17 cellular contexts compared by ENCODE assay signal in the genomic region with DNA sequence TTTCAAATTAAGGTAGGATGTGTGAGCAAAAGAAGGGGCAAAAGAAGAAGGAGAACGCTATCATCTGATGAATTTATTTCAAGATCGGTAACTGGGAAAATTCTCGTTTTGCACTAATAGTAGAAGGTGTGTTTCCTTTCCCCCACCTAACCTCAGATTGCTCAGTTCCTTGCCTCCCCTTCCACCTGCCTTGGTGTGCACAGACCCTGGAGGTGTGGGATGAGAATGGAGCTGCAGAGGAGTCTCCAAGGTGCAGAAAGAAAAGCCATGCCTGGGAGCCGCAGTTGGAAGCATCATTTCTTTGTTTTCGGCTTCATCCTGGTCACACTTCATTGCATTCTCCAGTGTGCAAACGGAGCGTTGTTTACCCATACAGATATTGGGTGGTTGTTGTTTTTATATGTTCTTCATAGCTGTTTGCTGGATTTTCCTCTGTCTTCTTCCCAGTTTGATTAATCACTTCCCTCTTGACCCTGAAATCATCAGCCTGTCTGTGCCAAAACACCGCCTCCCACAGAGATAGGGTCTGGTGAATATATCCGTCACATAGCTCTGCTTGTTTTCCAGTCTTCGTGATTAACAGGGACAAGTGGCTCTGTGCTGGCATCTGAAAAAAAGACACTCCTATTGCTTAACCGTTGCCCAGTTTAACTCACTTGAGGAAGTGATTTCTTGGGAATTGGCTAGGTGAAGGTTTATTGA. TPM values are rescaled to one million over a fixed set of nuclear protein-coding genes. Genes with fewer than 3 reads are reported as not detected.
A peak's percentile ranks its signal among the peaks of the same experiment; 100 is the strongest.
DNase-seq lines count a peak whose midpoint lies in the region; ATAC-seq, FAIRE-seq and TF ChIP-seq lines count a peak whose summit lies in the region.
"Had no signal": no experiment of that assay in that cellular context is flagged by ENCODE, and none has a peak within 500 bp of the region (broad histone marks: within the 10 kb centered on the region; RNA-seq: fewer than 3 reads in every experiment).

No MANE protein-coding gene starts in this region.

- peak; percentile 4 to 69 for DNase-seq in A549 (ENCODE audit: low read depth in 1 of 2, low spot score in 1 of 2)
- DNase-seq in HK-2 (ENCODE audit: unreplicated experiment), result peak; percentile 26
- peak in 1 of 3 donors; percentile 65 for DNase-seq in mucosa of descending colon
- no peak for DNase-seq in GM10248 (ENCODE audit: extremely low spot score)
- no peak for DNase-seq in activated naive CD4-positive, alpha-beta T cell treated with Interleukin-2 at 50 U/mL for 16 hours
- no peak for DNase-seq in stimulated activated CD4-positive, alpha-beta T cell treated with anti-CD3 and anti-CD28 coated beads, Interleukin-4, amount 100 ng/mL, for 1 hour
- DNase-seq in activated gamma-delta T cell treated with Interleukin-2 at 50 U/mL for 16 hours, result no peak
- DNase-seq: activated CD4-positive, CD25-positive, alpha-beta regulatory T cell treated with anti-CD3 and anti-CD28 coated beads, Interleukin-2, amount 50 U/mL, for 72 hours; activated naive CD8-positive, alpha-beta T cell treated with anti-CD3 and anti-CD28 coated beads for 36 hours; DMS 273 treated with DMSO at 0.1 percent for 48 hours; NCI-H1048; NCI-H526 treated with DMSO at 0.1 percent for 48 hours; retina; stimulated activated naive CD8-positive, alpha-beta T cell treated with anti-CD3 and anti-CD28 coated beads, Interleukin-15, Interleukin-2, amounts not matched to agents 100 U/mL and 50 U/mL, for 24 hours had no signal

- TF ChIP-seq POLR2A in A549 (IDR thresholded peaks at IDR 0.05; ENCODE audit: low read length), result no peak

- 30% methylated on average over 11 of the region's 11 CpGs for WGBS in A549 (ENCODE audit: missing lambda C conversion rate)

- no peak for FAIRE-seq in A549 (lab: Jason Lieb, UNC)
- FAIRE-seq: endometrium had no signal

- no peaks in the 10 kb centered on the region for H3K36me3 ChIP-seq in mucosa of descending colon (ENCODE audit: low read depth)

- no peak for TF ChIP-seq EP300 in A549 (IDR thresholded peaks at IDR 0.05)

- TF ChIP-seq CTCF in A549 (IDR thresholded peaks at IDR 0.05) (no peak), VCaP (conservative IDR thresholded peaks at IDR 0.05) (no peak), mucosa of descending colon (IDR thresholded peaks at IDR 0.05) (no peak), GM10248 (IDR thresholded peaks at IDR 0.05; ENCODE audit: control extremely low read depth, extremely low read depth, low read depth, missing control alignments) (no peak)

- H3K4me3 ChIP-seq in A549 (no peak overlapping the region), mucosa of descending colon (no peak overlapping the region)
- H3K4me3 ChIP-seq: GM23248 had no signal

- no peak for TF ChIP-seq RAD21 in A549 (conservative IDR thresholded peaks at IDR 0.05 in 1 of 2, IDR thresholded peaks at IDR 0.05 in 1 of 2)

- CTCF ChIA-PET in A549 (lab: Yijun Ruan, JAX) (no interaction called here), GM10248 (lab: Yijun Ruan, JAX) (no interaction called here)

- POLR2A ChIA-PET in A549 (lab: Yijun Ruan, JAX) (no interaction called here), GM10248 (lab: Yijun Ruan, JAX) (no interaction called here)

- H3K4me2 ChIP-seq in A549, result peak overlapping the region; percentile 64

- peaks cover 77% of the 10 kb centered on the region for H3K4me1 ChIP-seq in A549
- H3K4me1 ChIP-seq in mucosa of descending colon (ENCODE audit: low read depth), result peaks cover 75% of the 10 kb centered on the region

- peak; percentile 35 to 61; a peak in 3 of 6 replicates for ATAC-seq in A549
- peak; percentile 69 for ATAC-seq in mucosa of descending colon
- ATAC-seq: stimulated activated naive CD8-positive, alpha-beta T cell treated with anti-CD3 and anti-CD28 coated beads, Interleukin-15, Interleukin-2, amounts not matched to agents 100 U/mL and 50 U/mL, for 24 hours had no signal

- H3K27ac ChIP-seq in A549 (peak overlapping the region; percentile 57 to 65), VCaP (peak overlapping the region; percentile 55)
- H3K27ac ChIP-seq: GM23248 had no signal

- H3K9me3 ChIP-seq in A549, result no peaks in the 10 kb centered on the region
- H3K9me3 ChIP-seq in mucosa of descending colon, result no peaks in the 10 kb centered on the region

- intact Hi-C loops in mucosa of descending colon (cut with DNase I, micrococcal nuclease), result no loop called here

TF ChIP-seq in A549, 52 proteins besides CTCF, POLR2A, EP300 and RAD21:
- TF ChIP-seq SMC3 (IDR thresholded peaks at IDR 0.05), result no peak
- TF ChIP-seq GATA3 (IDR thresholded peaks at IDR 0.05; ENCODE audit: borderline replicate concordance), result peak; percentile 56
- TF ChIP-seq, protein P1, sequence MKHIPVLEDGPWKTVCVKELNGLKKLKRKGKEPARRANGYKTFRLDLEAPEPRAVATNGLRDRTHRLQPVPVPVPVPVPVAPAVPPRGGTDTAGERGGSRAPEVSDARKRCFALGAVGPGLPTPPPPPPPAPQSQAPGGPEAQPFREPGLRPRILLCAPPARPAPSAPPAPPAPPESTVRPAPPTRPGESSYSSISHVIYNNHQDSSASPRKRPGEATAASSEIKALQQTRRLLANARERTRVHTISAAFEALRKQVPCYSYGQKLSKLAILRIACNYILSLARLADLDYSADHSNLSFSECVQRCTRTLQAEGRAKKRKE (CRISPR knock-in tag; IDR thresholded peaks at IDR 0.05; ENCODE audit: low read depth), result no peak
- TF ChIP-seq KDM1A (IDR thresholded peaks at IDR 0.05; ENCODE audit: low read depth), result no peak
- no peak for TF ChIP-seq NPAS2 (CRISPR knock-in tag; IDR thresholded peaks at IDR 0.05; ENCODE audit: borderline replicate concordance)
- TF ChIP-seq CEBPB (IDR thresholded peaks at IDR 0.05), result peak in 1 of 2 experiments; percentile 50; a peak in 2 of 4 replicates
- TF ChIP-seq CHD2 (IDR thresholded peaks at IDR 0.05; ENCODE audit: low read length, partially characterized antibody), result no peak
- no peak for TF ChIP-seq ZC3H11A (IDR thresholded peaks at IDR 0.05)
- TF ChIP-seq SREBF2 (IDR thresholded peaks at IDR 0.05), result no peak
- TF ChIP-seq FOXS1 (CRISPR knock-in tag; IDR thresholded peaks at IDR 0.05), result no peak
- no peak for TF ChIP-seq NR3C1 (IDR thresholded peaks at IDR 0.05)
- TF ChIP-seq CBX8 (IDR thresholded peaks at IDR 0.05), result no peak
- no peak for TF ChIP-seq HOXB13 (CRISPR knock-in tag; IDR thresholded peaks at IDR 0.05; ENCODE audit: low read depth)
- no peak for TF ChIP-seq EHMT2 (IDR thresholded peaks at IDR 0.05; ENCODE audit: low read depth)
- TF ChIP-seq FOSL2 (IDR thresholded peaks at IDR 0.05), result no peak
- peak; percentile 19; the same call in 1 of the 2 replicates for TF ChIP-seq FOSL2 (CRISPR knock-in tag; IDR thresholded peaks at IDR 0.05)
- TF ChIP-seq CHD4 (IDR thresholded peaks at IDR 0.05; ENCODE audit: borderline replicate concordance), result no peak
- TF ChIP-seq HEYL (CRISPR knock-in tag; IDR thresholded peaks at IDR 0.05), result no peak
- no peak for TF ChIP-seq BHLHE40 (IDR thresholded peaks at IDR 0.05; ENCODE audit: low read depth, low read length)
- TF ChIP-seq FOSB (CRISPR knock-in tag; IDR thresholded peaks at IDR 0.05), result no peak
- TF ChIP-seq ESRRA (IDR thresholded peaks at IDR 0.05; ENCODE audit: borderline replicate concordance, low read length), result no peak
- TF ChIP-seq, protein P2, sequence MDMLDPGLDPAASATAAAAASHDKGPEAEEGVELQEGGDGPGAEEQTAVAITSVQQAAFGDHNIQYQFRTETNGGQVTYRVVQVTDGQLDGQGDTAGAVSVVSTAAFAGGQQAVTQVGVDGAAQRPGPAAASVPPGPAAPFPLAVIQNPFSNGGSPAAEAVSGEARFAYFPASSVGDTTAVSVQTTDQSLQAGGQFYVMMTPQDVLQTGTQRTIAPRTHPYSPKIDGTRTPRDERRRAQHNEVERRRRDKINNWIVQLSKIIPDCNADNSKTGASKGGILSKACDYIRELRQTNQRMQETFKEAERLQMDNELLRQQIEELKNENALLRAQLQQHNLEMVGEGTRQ (IDR thresholded peaks at IDR 0.05), result no peak
TF ChIP-seq in A549: peak in this region for 3.

RNA-seq across cellular contexts. Expression of a gene that starts 40.2 kb away (rescaled TPM):
- 79.6 and 82.5 TPM in 2 replicates for polyA plus RNA-seq in A549 (2011; rRNA removed)
- 58.4 and 71.1 TPM in 2 replicates for polyA plus RNA-seq in A549 (2012; cell fraction: cytosol; rRNA removed)
- 106 and 118 TPM in 2 replicates for polyA plus RNA-seq in A549 (2012; cell fraction: nucleus; rRNA removed)
- 43.6 to 47.9 TPM (median 46.7 TPM) in 3 replicates for polyA plus RNA-seq in A549 (2017; fragmentation: RNase III; extraction: RNeasy Plus Mini Kit Qiagen cat#74134 plus additional on column Dnase treatment)
- polyA minus RNA-seq in A549 (2011; rRNA and poly(A)+ RNA removed), result 212 and 221 TPM in 2 replicates
- 10 to 100 TPM; 41.4 to 66.6 (median 62.1) TPM for total RNA-seq in mucosa of descending colon

Comparison
In these comparisons a context has a peak if more than half of its experiments do, and no peak if none do; other contexts are left out.
1. DNase-seq: peak in A549 (2 of 2) and HK-2 (single experiment); none in GM10248 (single experiment), activated naive CD4-positive, alpha-beta T cell treated with Interleukin-2 at 50 U/mL for 16 hours (single experiment), stimulated activated CD4-positive, alpha-beta T cell treated with anti-CD3 and anti-CD28 coated beads, Interleukin-4, amount 100 ng/mL, for 1 hour (single experiment) and activated gamma-delta T cell treated with Interleukin-2 at 50 U/mL for 16 hours (single experiment).